22 cellular contexts compared by ENCODE assay signal in genomic region chr20:3606021-3606420, GRCh38. TPM values are rescaled to one million over a fixed set of nuclear protein-coding genes. Genes with fewer than 3 reads are reported as not detected.
DNase-seq lines count a peak whose midpoint lies in the region; ATAC-seq and TF ChIP-seq lines count a peak whose summit lies in the region.
"Had no signal": no experiment of that assay in that cellular context is flagged by ENCODE, and none has a peak within 500 bp of the region (broad histone marks: within the 10 kb centered on the region; RNA-seq: fewer than 3 reads in every experiment).

No MANE protein-coding gene starts in this region.

- H3K27me3 Mint-ChIP-seq in WTC11 (ENCODE audit: low read depth) = no peaks in the 10 kb centered on the region
- no peaks in the 10 kb centered on the region for H3K27me3 Mint-ChIP-seq in activated T-helper 1 cell treated with anti-CD3 and anti-CD28 coated beads, Interleukin-12 subunit alpha, Interleukin-12 subunit beta, Interleukin-2, Interleukin-4 antibody, amounts not matched to agents 30 ng/mL and 10 ng/mL and 1 ng/mL, durations not matched to agents 14 hours and 24 hours and 36 hours (ENCODE audit: insufficient read depth)
- H3K27me3 Mint-ChIP-seq: CD8-positive, alpha-beta memory T cell had no signal

- CTCF ChIA-PET in HEK293 (lab: Yijun Ruan, JAX) = no interaction called here
- CTCF ChIA-PET in WTC11 (lab: Charles Lee) = no interaction called here

- POLR2A ChIA-PET in HEK293 (lab: Yijun Ruan, JAX) = no interaction called here
- POLR2A ChIA-PET in WTC11 (lab: Charles Lee) = no interaction called here

- ATAC-seq in WTC11 = no peak
- ATAC-seq in HG02798 (IDR thresholded peaks at IDR 0.05; ENCODE audit: poor library complexity, unreplicated experiment) = no peak
- no peak for ATAC-seq in HG03095 (IDR thresholded peaks at IDR 0.05; ENCODE audit: unreplicated experiment)
- ATAC-seq: activated CD4-positive, CD25-positive, alpha-beta regulatory T cell treated with anti-CD3 and anti-CD28 coated beads, Interleukin-2, amount 50 U/mL, for 24 hours; GM23338 had no signal

- H3K9me3 ChIP-seq in HEK293 (ENCODE audit: control insufficient read depth, insufficient read depth, low read depth, low read length) = no peaks in the 10 kb centered on the region
- H3K9me3 ChIP-seq: left ventricle myocardium inferior, SJSA1 had no signal

- H3K27ac ChIP-seq in HEK293 (ENCODE audit: extremely low read depth, low read depth, low read length) = no peak overlapping the region
- H3K27ac ChIP-seq: left ventricle myocardium inferior, SJSA1 had no signal

- TF ChIP-seq CTCF in HEK293 (tag by site-specific recombination; IDR thresholded peaks at IDR 0.05) (no peak), WTC11 (IDR thresholded peaks at IDR 0.05) (no peak)

- H3K4me3 Mint-ChIP-seq in WTC11 = no peak overlapping the region
- no peak overlapping the region for H3K4me3 Mint-ChIP-seq in activated T-helper 1 cell treated with anti-CD3 and anti-CD28 coated beads, Interleukin-12 subunit alpha, Interleukin-12 subunit beta, Interleukin-2, Interleukin-4 antibody, amounts not matched to agents 30 ng/mL and 10 ng/mL and 1 ng/mL, durations not matched to agents 14 hours and 24 hours and 36 hours
- H3K4me3 Mint-ChIP-seq: CD8-positive, alpha-beta memory T cell; GM23338 had no signal

- intact Hi-C loops in activated T-helper 1 cell treated with anti-CD3 and anti-CD28 coated beads, Interleukin-12 subunit alpha, Interleukin-12 subunit beta, Interleukin-2, Interleukin-4 antibody, amounts not matched to agents 30 ng/mL and 10 ng/mL and 1 ng/mL, durations not matched to agents 14 hours and 24 hours and 36 hours (cut with micrococcal nuclease) = no loop called here

- H3K4me1 Mint-ChIP-seq in WTC11 = no peaks in the 10 kb centered on the region
- H3K4me1 Mint-ChIP-seq in activated T-helper 1 cell treated with anti-CD3 and anti-CD28 coated beads, Interleukin-12 subunit alpha, Interleukin-12 subunit beta, Interleukin-2, Interleukin-4 antibody, amounts not matched to agents 30 ng/mL and 10 ng/mL and 1 ng/mL, durations not matched to agents 14 hours and 24 hours and 36 hours (ENCODE audit: low read depth) = no peaks in the 10 kb centered on the region
- H3K4me1 Mint-ChIP-seq: CD8-positive, alpha-beta memory T cell; GM23338 had no signal

- H3K4me1 ChIP-seq in HEK293 (ENCODE audit: control insufficient read depth, insufficient read depth, low read length) = no peaks in the 10 kb centered on the region
- H3K4me1 ChIP-seq: SJSA1 had no signal

- peaks cover 9 to 20% of the 10 kb centered on the region in 2 experiments; a peak in 2 of 3 replicates for H3K36me3 ChIP-seq in HEK293 (ENCODE audit: control insufficient read depth in 2 of 2, insufficient read depth in 1 of 2, low read length in 2 of 2)

- no peaks in the 10 kb centered on the region for H3K9me3 Mint-ChIP-seq in WTC11
- H3K9me3 Mint-ChIP-seq in activated T-helper 1 cell treated with anti-CD3 and anti-CD28 coated beads, Interleukin-12 subunit alpha, Interleukin-12 subunit beta, Interleukin-2, Interleukin-4 antibody, amounts not matched to agents 30 ng/mL and 10 ng/mL and 1 ng/mL, durations not matched to agents 14 hours and 24 hours and 36 hours = no peaks in the 10 kb centered on the region
- H3K9me3 Mint-ChIP-seq: activated T-helper 2 cell treated with anti-CD3 and anti-CD28 coated beads, Interferon-gamma antibody, Interleukin-2, Interleukin-4, amounts not matched to agents 10 μg/mL and 5 μg/mL and 100 μg/mL, durations not matched to agents 14 hours and 24 hours and 36 hours; CD8-positive, alpha-beta memory T cell; GM23338 had no signal

- H3K36me3 Mint-ChIP-seq in WTC11 = peaks cover 2% of the 10 kb centered on the region; the same call in 1 of the 2 replicates
- peaks cover 7% of the 10 kb centered on the region for H3K36me3 Mint-ChIP-seq in activated T-helper 1 cell treated with anti-CD3 and anti-CD28 coated beads, Interleukin-12 subunit alpha, Interleukin-12 subunit beta, Interleukin-2, Interleukin-4 antibody, amounts not matched to agents 30 ng/mL and 10 ng/mL and 1 ng/mL, durations not matched to agents 14 hours and 24 hours and 36 hours (ENCODE audit: low read depth)

- no peak overlapping the region for H3K4me3 ChIP-seq in HEK293 (ENCODE audit: low read depth, low read length)
- H3K4me3 ChIP-seq: GM23338, left ventricle myocardium inferior, SJSA1 had no signal

- peak overlapping the region; percentile 8; the same call in 1 of the 2 replicates for H3K27ac Mint-ChIP-seq in WTC11
- H3K27ac Mint-ChIP-seq in activated T-helper 1 cell treated with anti-CD3 and anti-CD28 coated beads, Interleukin-12 subunit alpha, Interleukin-12 subunit beta, Interleukin-2, Interleukin-4 antibody, amounts not matched to agents 30 ng/mL and 10 ng/mL and 1 ng/mL, durations not matched to agents 14 hours and 24 hours and 36 hours = no peak overlapping the region
- H3K27ac Mint-ChIP-seq: activated T-helper 2 cell treated with anti-CD3 and anti-CD28 coated beads, Interferon-gamma antibody, Interleukin-2, Interleukin-4, amounts not matched to agents 10 μg/mL and 5 μg/mL and 100 μg/mL, durations not matched to agents 14 hours and 24 hours and 36 hours; GM23338 had no signal

- DNase-seq in AG08395 (ENCODE audit: low spot score) (peak; percentile 25), WTC11 (ENCODE audit: low spot score) (no peak), iris pigment epithelial cell (ENCODE audit: low read depth) (peak; percentile 17)
- DNase-seq in activated T-helper 1 cell treated with anti-CD3 and anti-CD28 coated beads, Interleukin-12 subunit alpha, Interleukin-12 subunit beta, Interleukin-2, Interleukin-4 antibody, amounts not matched to agents 30 ng/mL and 10 ng/mL and 1 ng/mL, durations not matched to agents 14 hours and 24 hours and 36 hours (ENCODE audit: low spot score) = no peak
- no peak for DNase-seq in stimulated activated CD4-positive, alpha-beta T cell treated with anti-CD3 and anti-CD28 coated beads, Interleukin-15, amount 100 ng/mL, for 24 hours
- DNase-seq: CD8-positive, alpha-beta memory T cell; dermis blood vessel endothelial cell; DMS79; left ventricle myocardium inferior; NCI-H1436 treated with DMSO at 0.1 percent for 48 hours; NCI-H2171 treated with DMSO at 0.1 percent for 48 hours; T-helper 2 cell had no signal

TF ChIP-seq in HEK293, 187 proteins besides CTCF, POLR2A, EP300 and RAD21:
- TF ChIP-seq ZNF394 (tag by site-specific recombination; IDR thresholded peaks at IDR 0.05; ENCODE audit: borderline replicate concordance) (peak; percentile 24; the same call in 1 of the 2 replicates), PRDM4 (tag by site-specific recombination; IDR thresholded peaks at IDR 0.05) (no peak), ZNF391 (tag by site-specific recombination; IDR thresholded peaks at IDR 0.05; ENCODE audit: borderline replicate concordance, low read depth) (no peak)

TF ChIP-seq in WTC11, 78 proteins besides CTCF, POLR2A, EP300 and RAD21 (continues in another document):
- TF ChIP-seq NFYB (CRISPR knock-in tag; conservative IDR thresholded peaks at IDR 0.05; ENCODE audit: low read depth) (no peak), FOXK1 (CRISPR knock-in tag; IDR thresholded peaks at IDR 0.05) (no peak), MAX (CRISPR knock-in tag; IDR thresholded peaks at IDR 0.05) (no peak), PRDM15 (CRISPR knock-in tag; IDR thresholded peaks at IDR 0.05) (no peak), SP1 (CRISPR knock-in tag; conservative IDR thresholded peaks at IDR 0.05) (no peak), E2F1 (CRISPR knock-in tag; IDR thresholded peaks at IDR 0.05) (no peak)

RNA-seq across cellular contexts. Expression of gene GFRA4, which starts 57.2 kb away (rescaled TPM):
- not detected in 3 replicates for total RNA-seq in WTC11 (2021)
- not detected in 2 replicates for total RNA-seq in activated T-helper 1 cell treated with anti-CD3 and anti-CD28 coated beads, Interleukin-12 subunit alpha, Interleukin-12 subunit beta, Interleukin-2, Interleukin-4 antibody, amounts not matched to agents 30 ng/mL and 10 ng/mL and 1 ng/mL, durations not matched to agents 14 hours and 24 hours and 36 hours
- total RNA-seq: activated CD8-positive, alpha-beta memory T cell treated with anti-CD3 and anti-CD28 coated beads for 36 hours; activated T-helper 2 cell treated with anti-CD3 and anti-CD28 coated beads, Interferon-gamma antibody, Interleukin-2, Interleukin-4, amounts not matched to agents 10 μg/mL and 5 μg/mL and 100 μg/mL, durations not matched to agents 14 hours and 24 hours and 36 hours; cardiac septum; CD8-positive, alpha-beta memory T cell; dermis blood vessel endothelial cell; GM23338; left ventricle myocardium inferior; SJSA1; temporal lobe had no signal

Comparison
In these comparisons a context has a peak if more than half of its experiments do, and no peak if none do; other contexts are left out.
1. DNase-seq: peak in AG08395 (single experiment) and iris pigment epithelial cell (single experiment); none in WTC11 (single experiment), activated T-helper 1 cell treated with anti-CD3 and anti-CD28 coated beads, Interleukin-12 subunit alpha, Interleukin-12 subunit beta, Interleukin-2, Interleukin-4 antibody, amounts not matched to agents 30 ng/mL and 10 ng/mL and 1 ng/mL, durations not matched to agents 14 hours and 24 hours and 36 hours (single experiment) and stimulated activated CD4-positive, alpha-beta T cell treated with anti-CD3 and anti-CD28 coated beads, Interleukin-15, amount 100 ng/mL, for 24 hours (single experiment).